1 cellular context compared by ENCODE assay signal in the genomic region with DNA sequence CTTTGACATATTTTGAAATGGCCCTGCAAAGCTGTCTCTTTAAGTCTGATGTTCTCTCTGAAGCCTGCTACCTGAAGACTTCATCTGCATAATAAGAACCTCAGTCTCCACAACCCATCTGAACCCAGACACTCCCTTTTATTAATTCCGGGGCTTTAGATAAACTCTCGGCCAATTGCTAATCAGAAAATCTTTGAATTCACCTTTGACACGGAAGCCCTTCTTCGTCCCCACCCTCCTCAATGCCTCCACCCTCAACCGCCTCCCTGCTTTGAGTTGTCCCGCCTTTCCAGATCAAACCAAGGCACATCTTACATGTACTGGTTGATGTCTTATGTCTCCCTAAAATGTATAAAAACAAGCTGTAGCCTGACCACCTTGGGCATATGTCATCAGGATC.
TF ChIP-seq lines count a peak whose summit lies in the region.

No MANE protein-coding gene starts in this region.

TF ChIP-seq in K562, 482 proteins besides CTCF, POLR2A, EP300 and RAD21 (continues in another document):
- TF ChIP-seq, protein P1, sequence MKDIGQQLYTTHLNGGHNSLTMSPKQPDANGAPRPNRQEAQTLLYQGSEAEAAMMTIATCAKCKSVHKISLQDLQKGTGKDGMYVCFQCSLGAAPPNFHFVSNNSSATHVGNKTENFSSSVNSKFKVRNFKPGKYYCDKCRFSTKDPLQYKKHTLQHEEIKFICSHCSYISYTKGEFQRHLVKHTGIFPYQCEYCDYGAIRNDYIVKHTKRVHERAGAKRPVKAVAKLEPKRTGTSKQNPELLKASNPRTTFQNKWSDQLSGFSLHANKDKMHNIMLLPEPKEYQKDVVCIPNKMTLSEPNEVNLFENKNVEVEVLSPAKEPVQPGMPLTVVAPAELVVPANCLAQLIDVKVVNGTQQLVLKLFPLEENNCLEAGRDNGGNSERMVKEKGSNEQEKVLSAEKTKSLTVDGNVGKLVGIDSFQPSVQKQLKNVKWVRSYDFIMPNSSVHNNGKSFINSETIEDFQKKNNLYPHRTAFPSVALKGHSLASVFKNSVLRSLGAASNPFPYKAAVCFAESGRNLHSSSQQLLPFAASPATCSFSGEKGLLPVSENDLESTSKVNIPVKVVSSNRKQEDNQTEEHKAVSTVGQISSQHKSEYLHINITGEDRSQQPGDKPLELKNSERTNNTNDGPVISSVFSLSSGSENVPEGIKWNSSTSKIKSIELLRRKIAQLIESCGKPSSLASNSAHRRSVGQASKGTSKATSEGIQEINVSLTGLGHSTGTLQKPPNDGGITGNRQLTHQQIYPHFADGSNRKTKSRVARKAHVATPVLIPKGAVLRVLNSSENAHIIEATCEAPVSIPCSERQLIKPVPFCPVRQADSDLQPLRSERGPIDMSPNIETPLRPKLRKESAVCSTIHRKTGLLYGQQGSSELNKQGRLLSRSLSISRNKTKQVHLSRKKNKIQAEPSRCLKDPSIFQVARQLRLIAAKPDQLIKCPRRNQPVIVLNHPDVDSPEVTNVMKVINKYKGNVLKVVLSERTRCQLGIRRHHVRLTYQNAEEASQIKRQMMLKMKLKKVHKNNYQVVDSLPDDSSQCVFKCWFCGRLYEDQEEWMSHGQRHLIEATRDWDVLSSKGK (CRISPR knock-in tag; IDR thresholded peaks at IDR 0.05), result no peak
- TF ChIP-seq NFE2 (IDR thresholded peaks at IDR 0.05; ENCODE audit: low read depth) (no peak), SREBF1 (IDR thresholded peaks at IDR 0.05; ENCODE audit: borderline replicate concordance, low read depth, low read length) (no peak), SRSF3 (IDR thresholded peaks at IDR 0.05; ENCODE audit: insufficient read depth, low read length) (no peak), FOSL1 (tag; conservative IDR thresholded peaks at IDR 0.05) (no peak), PTTG1 (tag; IDR thresholded peaks at IDR 0.05; ENCODE audit: low read depth) (no peak), BCOR (IDR thresholded peaks at IDR 0.05) (no peak), GABPA (tag; conservative IDR thresholded peaks at IDR 0.05; ENCODE audit: low read depth) (0 out of 2 replicates have a peak, but pooled peaks have one; percentile 35), NR2C1 (IDR thresholded peaks at IDR 0.05) (peak; percentile 89), NR2C1 (tag; IDR thresholded peaks at IDR 0.05) (peak; percentile 89), KHSRP (IDR thresholded peaks at IDR 0.05) (no peak), SMARCB1 (IDR thresholded peaks at IDR 0.05; ENCODE audit: insufficient read length, low read depth) (no peak), POLR2B (IDR thresholded peaks at IDR 0.05; ENCODE audit: low read depth, partially characterized antibody) (no peak), BRF1 (IDR thresholded peaks at IDR 0.05; ENCODE audit: borderline replicate concordance, extremely low read depth, insufficient read length) (no peak), L3MBTL2 (IDR thresholded peaks at IDR 0.05) (no peak), NFIX (CRISPR knock-in tag; IDR thresholded peaks at IDR 0.05; ENCODE audit: low read depth) (no peak), NR2C2 (CRISPR knock-in tag; IDR thresholded peaks at IDR 0.05) (no peak), NR2C2 (tag; IDR thresholded peaks at IDR 0.05) (peak; percentile 63), ZNF785 (CRISPR knock-in tag; IDR thresholded peaks at IDR 0.05) (no peak), RBM17 (IDR thresholded peaks at IDR 0.05; ENCODE audit: borderline replicate concordance, low read depth, low read length) (no peak), CBFA2T3 (IDR thresholded peaks at IDR 0.05) (no peak), SIN3B (IDR thresholded peaks at IDR 0.05; ENCODE audit: low read depth) (no peak), ZNF217 (CRISPR knock-in tag; IDR thresholded peaks at IDR 0.05) (no peak), ZNF174 (CRISPR knock-in tag; IDR thresholded peaks at IDR 0.05) (no peak), MXI1 (IDR thresholded peaks at IDR 0.05; ENCODE audit: low read depth, low read length) (no peak), ZBED1 (IDR thresholded peaks at IDR 0.05) (no peak), RBFOX2 (IDR thresholded peaks at IDR 0.05; ENCODE audit: low read depth, low read length) (no peak), HNRNPUL1 (IDR thresholded peaks at IDR 0.05; ENCODE audit: low read length) (no peak)
- TF ChIP-seq, protein P2, sequence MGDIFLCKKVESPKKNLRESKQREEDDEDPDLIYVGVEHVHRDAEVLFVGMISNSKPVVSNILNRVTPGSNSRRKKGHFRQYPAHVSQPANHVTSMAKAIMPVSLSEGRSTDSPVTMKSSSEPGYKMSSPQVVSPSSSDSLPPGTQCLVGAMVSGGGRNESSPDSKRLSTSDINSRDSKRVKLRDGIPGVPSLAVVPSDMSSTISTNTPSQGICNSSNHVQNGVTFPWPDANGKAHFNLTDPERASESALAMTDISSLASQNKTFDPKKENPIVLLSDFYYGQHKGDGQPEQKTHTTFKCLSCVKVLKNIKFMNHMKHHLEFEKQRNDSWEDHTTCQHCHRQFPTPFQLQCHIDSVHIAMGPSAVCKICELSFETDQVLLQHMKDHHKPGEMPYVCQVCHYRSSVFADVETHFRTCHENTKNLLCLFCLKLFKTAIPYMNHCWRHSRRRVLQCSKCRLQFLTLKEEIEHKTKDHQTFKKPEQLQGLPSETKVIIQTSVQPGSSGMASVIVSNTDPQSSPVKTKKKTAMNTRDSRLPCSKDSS (IDR thresholded peaks at IDR 0.05; ENCODE audit: low read depth, partially characterized antibody), result no peak
- TF ChIP-seq, protein P3, sequence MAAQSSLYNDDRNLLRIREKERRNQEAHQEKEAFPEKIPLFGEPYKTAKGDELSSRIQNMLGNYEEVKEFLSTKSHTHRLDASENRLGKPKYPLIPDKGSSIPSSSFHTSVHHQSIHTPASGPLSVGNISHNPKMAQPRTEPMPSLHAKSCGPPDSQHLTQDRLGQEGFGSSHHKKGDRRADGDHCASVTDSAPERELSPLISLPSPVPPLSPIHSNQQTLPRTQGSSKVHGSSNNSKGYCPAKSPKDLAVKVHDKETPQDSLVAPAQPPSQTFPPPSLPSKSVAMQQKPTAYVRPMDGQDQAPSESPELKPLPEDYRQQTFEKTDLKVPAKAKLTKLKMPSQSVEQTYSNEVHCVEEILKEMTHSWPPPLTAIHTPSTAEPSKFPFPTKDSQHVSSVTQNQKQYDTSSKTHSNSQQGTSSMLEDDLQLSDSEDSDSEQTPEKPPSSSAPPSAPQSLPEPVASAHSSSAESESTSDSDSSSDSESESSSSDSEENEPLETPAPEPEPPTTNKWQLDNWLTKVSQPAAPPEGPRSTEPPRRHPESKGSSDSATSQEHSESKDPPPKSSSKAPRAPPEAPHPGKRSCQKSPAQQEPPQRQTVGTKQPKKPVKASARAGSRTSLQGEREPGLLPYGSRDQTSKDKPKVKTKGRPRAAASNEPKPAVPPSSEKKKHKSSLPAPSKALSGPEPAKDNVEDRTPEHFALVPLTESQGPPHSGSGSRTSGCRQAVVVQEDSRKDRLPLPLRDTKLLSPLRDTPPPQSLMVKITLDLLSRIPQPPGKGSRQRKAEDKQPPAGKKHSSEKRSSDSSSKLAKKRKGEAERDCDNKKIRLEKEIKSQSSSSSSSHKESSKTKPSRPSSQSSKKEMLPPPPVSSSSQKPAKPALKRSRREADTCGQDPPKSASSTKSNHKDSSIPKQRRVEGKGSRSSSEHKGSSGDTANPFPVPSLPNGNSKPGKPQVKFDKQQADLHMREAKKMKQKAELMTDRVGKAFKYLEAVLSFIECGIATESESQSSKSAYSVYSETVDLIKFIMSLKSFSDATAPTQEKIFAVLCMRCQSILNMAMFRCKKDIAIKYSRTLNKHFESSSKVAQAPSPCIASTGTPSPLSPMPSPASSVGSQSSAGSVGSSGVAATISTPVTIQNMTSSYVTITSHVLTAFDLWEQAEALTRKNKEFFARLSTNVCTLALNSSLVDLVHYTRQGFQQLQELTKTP (IDR thresholded peaks at IDR 0.05; ENCODE audit: low read depth in 1 of 2, partially characterized antibody in 2 of 2), result no peak
- TF ChIP-seq, protein P4, sequence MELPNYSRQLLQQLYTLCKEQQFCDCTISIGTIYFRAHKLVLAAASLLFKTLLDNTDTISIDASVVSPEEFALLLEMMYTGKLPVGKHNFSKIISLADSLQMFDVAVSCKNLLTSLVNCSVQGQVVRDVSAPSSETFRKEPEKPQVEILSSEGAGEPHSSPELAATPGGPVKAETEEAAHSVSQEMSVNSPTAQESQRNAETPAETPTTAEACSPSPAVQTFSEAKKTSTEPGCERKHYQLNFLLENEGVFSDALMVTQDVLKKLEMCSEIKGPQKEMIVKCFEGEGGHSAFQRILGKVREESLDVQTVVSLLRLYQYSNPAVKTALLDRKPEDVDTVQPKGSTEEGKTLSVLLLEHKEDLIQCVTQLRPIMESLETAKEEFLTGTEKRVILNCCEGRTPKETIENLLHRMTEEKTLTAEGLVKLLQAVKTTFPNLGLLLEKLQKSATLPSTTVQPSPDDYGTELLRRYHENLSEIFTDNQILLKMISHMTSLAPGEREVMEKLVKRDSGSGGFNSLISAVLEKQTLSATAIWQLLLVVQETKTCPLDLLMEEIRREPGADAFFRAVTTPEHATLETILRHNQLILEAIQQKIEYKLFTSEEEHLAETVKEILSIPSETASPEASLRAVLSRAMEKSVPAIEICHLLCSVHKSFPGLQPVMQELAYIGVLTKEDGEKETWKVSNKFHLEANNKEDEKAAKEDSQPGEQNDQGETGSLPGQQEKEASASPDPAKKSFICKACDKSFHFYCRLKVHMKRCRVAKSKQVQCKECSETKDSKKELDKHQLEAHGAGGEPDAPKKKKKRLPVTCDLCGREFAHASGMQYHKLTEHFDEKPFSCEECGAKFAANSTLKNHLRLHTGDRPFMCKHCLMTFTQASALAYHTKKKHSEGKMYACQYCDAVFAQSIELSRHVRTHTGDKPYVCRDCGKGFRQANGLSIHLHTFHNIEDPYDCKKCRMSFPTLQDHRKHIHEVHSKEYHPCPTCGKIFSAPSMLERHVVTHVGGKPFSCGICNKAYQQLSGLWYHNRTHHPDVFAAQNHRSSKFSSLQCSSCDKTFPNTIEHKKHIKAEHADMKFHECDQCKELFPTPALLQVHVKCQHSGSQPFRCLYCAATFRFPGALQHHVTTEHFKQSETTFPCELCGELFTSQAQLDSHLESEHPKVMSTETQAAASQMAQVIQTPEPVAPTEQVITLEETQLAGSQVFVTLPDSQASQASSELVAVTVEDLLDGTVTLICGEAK (IDR thresholded peaks at IDR 0.05), result 0 out of 2 replicates have a peak, but pooled peaks have one; percentile 28
- TF ChIP-seq, protein P4 (CRISPR knock-in tag; IDR thresholded peaks at IDR 0.05), result no peak
- TF ChIP-seq, protein P5, sequence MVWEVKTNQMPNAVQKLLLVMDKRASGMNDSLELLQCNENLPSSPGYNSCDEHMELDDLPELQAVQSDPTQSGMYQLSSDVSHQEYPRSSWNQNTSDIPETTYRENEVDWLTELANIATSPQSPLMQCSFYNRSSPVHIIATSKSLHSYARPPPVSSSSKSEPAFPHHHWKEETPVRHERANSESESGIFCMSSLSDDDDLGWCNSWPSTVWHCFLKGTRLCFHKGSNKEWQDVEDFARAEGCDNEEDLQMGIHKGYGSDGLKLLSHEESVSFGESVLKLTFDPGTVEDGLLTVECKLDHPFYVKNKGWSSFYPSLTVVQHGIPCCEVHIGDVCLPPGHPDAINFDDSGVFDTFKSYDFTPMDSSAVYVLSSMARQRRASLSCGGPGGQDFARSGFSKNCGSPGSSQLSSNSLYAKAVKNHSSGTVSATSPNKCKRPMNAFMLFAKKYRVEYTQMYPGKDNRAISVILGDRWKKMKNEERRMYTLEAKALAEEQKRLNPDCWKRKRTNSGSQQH (CRISPR knock-in tag; IDR thresholded peaks at IDR 0.05), result no peak
- TF ChIP-seq, protein P6, sequence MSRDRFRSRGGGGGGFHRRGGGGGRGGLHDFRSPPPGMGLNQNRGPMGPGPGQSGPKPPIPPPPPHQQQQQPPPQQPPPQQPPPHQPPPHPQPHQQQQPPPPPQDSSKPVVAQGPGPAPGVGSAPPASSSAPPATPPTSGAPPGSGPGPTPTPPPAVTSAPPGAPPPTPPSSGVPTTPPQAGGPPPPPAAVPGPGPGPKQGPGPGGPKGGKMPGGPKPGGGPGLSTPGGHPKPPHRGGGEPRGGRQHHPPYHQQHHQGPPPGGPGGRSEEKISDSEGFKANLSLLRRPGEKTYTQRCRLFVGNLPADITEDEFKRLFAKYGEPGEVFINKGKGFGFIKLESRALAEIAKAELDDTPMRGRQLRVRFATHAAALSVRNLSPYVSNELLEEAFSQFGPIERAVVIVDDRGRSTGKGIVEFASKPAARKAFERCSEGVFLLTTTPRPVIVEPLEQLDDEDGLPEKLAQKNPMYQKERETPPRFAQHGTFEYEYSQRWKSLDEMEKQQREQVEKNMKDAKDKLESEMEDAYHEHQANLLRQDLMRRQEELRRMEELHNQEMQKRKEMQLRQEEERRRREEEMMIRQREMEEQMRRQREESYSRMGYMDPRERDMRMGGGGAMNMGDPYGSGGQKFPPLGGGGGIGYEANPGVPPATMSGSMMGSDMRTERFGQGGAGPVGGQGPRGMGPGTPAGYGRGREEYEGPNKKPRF (IDR thresholded peaks at IDR 0.05; ENCODE audit: low read depth, low read length), result no peak
